ENCODE assay signal across 22 cellular contexts in genomic region chr14:96629082-96629481, GRCh38.
"Had no signal": no experiment of that assay in that cellular context is flagged by ENCODE, and none has a peak within 500 bp of the region (broad histone marks: within the 10 kb centered on the region; RNA-seq: fewer than 3 reads in every experiment).

No MANE protein-coding gene starts in this region.

- H3K9me3 Mint-ChIP-seq: activated naive CD8-positive, alpha-beta T cell treated with anti-CD3 and anti-CD28 coated beads for 36 hours; central memory CD8-positive, alpha-beta T cell; effector memory CD8-positive, alpha-beta T cell; memory B cell; neural crest cell; T-cell; T-helper 2 cell treated with Interferon-gamma antibody and Interleukin-4, amounts not matched to agents 5 μg/mL and 100 μg/mL, for 36 hours had no signal

- H3K36me3 ChIP-seq: colonic mucosa, esophagus muscularis mucosa, prostate gland, WERI-Rb-1 had no signal

- H3K36me3 Mint-ChIP-seq: activated naive CD8-positive, alpha-beta T cell treated with anti-CD3 and anti-CD28 coated beads for 36 hours; memory B cell; T-cell had no signal

- ATAC-seq: effector memory CD8-positive, alpha-beta T cell; left cardiac atrium; mucosa of descending colon; T-cell had no signal

- H3K4me1 Mint-ChIP-seq: activated naive CD8-positive, alpha-beta T cell treated with anti-CD3 and anti-CD28 coated beads for 36 hours; central memory CD8-positive, alpha-beta T cell; neural crest cell; T-cell had no signal

- H3K27ac Mint-ChIP-seq: activated naive CD8-positive, alpha-beta T cell treated with anti-CD3 and anti-CD28 coated beads for 36 hours; effector memory CD8-positive, alpha-beta T cell; memory B cell; T-cell; T-helper 2 cell treated with Interferon-gamma antibody and Interleukin-4, amounts not matched to agents 5 μg/mL and 100 μg/mL, for 36 hours had no signal

- H3K27ac ChIP-seq: colonic mucosa, dorsolateral prefrontal cortex, esophagus muscularis mucosa, prostate gland, SK-N-MC, WERI-Rb-1 had no signal

- H3K4me3 Mint-ChIP-seq: activated naive CD8-positive, alpha-beta T cell treated with anti-CD3 and anti-CD28 coated beads for 36 hours; central memory CD8-positive, alpha-beta T cell; effector memory CD8-positive, alpha-beta T cell; memory B cell; neural crest cell; T-cell; T-helper 2 cell treated with Interferon-gamma antibody and Interleukin-4, amounts not matched to agents 5 μg/mL and 100 μg/mL, for 36 hours had no signal

- DNase-seq: activated CD4-positive, CD25-positive, alpha-beta regulatory T cell treated with anti-CD3 and anti-CD28 coated beads, Interleukin-2, amount 50 U/mL, for 72 hours; activated naive CD4-positive, alpha-beta T cell treated with Interleukin-2 at 50 U/mL for 16 hours; activated naive CD8-positive, alpha-beta T cell treated with anti-CD3 and anti-CD28 coated beads for 36 hours; colonic mucosa; effector memory CD8-positive, alpha-beta T cell; glutamatergic neuron; hypothalamus; left cardiac atrium; mucosa of descending colon; occipital lobe; stimulated activated CD4-positive, alpha-beta T cell treated with anti-CD3 and anti-CD28 coated beads, Interleukin-4, amount 100 ng/mL, for 24 hours; stimulated activated naive CD4-positive, alpha-beta T cell treated with Interleukin-2 at 50 U/mL for 16 hours; WERI-Rb-1 had no signal

- H3K4me1 ChIP-seq: colonic mucosa, esophagus muscularis mucosa, prostate gland had no signal

- H3K4me3 ChIP-seq: colonic mucosa, dorsolateral prefrontal cortex, esophagus muscularis mucosa, mucosa of descending colon, prostate gland, SK-N-MC had no signal

- H3K27me3 ChIP-seq: colonic mucosa had no signal

- H3K9me3 ChIP-seq: colonic mucosa, mucosa of descending colon, prostate gland had no signal
